In the genomic region with DNA sequence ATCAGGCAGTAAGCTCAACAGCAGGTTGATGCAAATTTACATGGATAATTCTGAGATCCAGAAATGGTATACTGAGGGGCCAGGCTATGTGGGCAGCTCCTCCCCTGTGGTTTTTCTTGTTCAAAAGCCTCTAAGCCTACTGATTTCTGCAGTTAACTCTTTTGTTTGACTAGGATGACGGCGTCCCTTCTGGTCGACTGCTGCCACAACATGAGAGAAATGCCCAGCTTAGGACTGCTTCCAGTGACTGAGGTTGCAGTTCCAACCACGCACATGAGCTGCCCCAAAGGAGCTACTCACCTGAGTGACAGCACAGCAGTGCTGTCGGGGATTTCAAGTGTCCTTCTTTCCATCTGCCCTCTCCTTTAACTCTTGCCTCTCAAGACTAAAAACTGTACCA, we compare ENCODE assay signal across 14 cellular contexts.
DNase-seq lines count a peak whose midpoint lies in the region; ATAC-seq and TF ChIP-seq lines count a peak whose summit lies in the region.
"Had no signal": no experiment of that assay in that cellular context is flagged by ENCODE, and none has a peak within 500 bp of the region (broad histone marks: within the 10 kb centered on the region; RNA-seq: fewer than 3 reads in every experiment).

No MANE protein-coding gene starts in this region.

- no peaks in the 10 kb centered on the region for H3K27me3 Mint-ChIP-seq in GM23338 (ENCODE audit: insufficient read depth, low read depth, poor library complexity)
- H3K27me3 Mint-ChIP-seq: memory B cell, T-cell had no signal

- WGBS in upper lobe of left lung, 2 donors: 32 to 51% methylated on average over 5 of the region's 5 CpGs

- no peaks in the 10 kb centered on the region for H3K9me2 ChIP-seq in GM23338 (ENCODE audit: insufficient read depth)

- H3K79me2 ChIP-seq in GM23338 (replicated peaks; ENCODE audit: insufficient read depth): no peaks in the 10 kb centered on the region

- H3K36me3 ChIP-seq in GM23338 (ENCODE audit: insufficient read depth) (no peaks in the 10 kb centered on the region), upper lobe of left lung (no peaks in the 10 kb centered on the region)

- H3K36me3 Mint-ChIP-seq in GM23338 (ENCODE audit: low read depth): no peaks in the 10 kb centered on the region
- H3K36me3 Mint-ChIP-seq: memory B cell, T-cell had no signal

- peak; percentile 32 for TF ChIP-seq CTCF in 22Rv1 (IDR thresholded peaks at IDR 0.05)
- TF ChIP-seq CTCF in GM23338 (conservative IDR thresholded peaks at IDR 0.05; ENCODE audit: low read depth in 2 of 2): peak; percentile 40 to 56
- no peak for TF ChIP-seq CTCF in upper lobe of left lung (IDR thresholded peaks at IDR 0.05)

- H3K27ac ChIP-seq in 22Rv1: no peak overlapping the region
- no peak overlapping the region for H3K27ac ChIP-seq in GM23338 (ENCODE audit: low read depth)
- H3K27ac ChIP-seq in upper lobe of left lung: no peak overlapping the region

- no peak overlapping the region for H2AFZ ChIP-seq in GM23338

- no peaks in the 10 kb centered on the region for H4K20me1 ChIP-seq in GM23338 (replicated peaks; ENCODE audit: insufficient read depth)

- H3K4me3 Mint-ChIP-seq in GM23338: no peak overlapping the region
- H3K4me3 Mint-ChIP-seq: activated naive CD4-positive, alpha-beta T cell treated with anti-CD3 and anti-CD28 coated beads for 36 hours; memory B cell; T-cell had no signal

- TF ChIP-seq EP300 in upper lobe of left lung (IDR thresholded peaks at IDR 0.05): no peak

- no peaks in the 10 kb centered on the region for H3K9me3 ChIP-seq in upper lobe of left lung

- H3F3A ChIP-seq in GM23338 (replicated peaks; ENCODE audit: low read depth): no peaks in the 10 kb centered on the region

- no peak overlapping the region for H3K4me2 ChIP-seq in GM23338

- H3K4me1 ChIP-seq in GM23338 (ENCODE audit: insufficient read depth) (no peaks in the 10 kb centered on the region), upper lobe of left lung (no peaks in the 10 kb centered on the region)

- H3K27me3 ChIP-seq in GM23338 (ENCODE audit: insufficient read depth): no peaks in the 10 kb centered on the region
- H3K27me3 ChIP-seq in upper lobe of left lung: no peaks in the 10 kb centered on the region

- H3K27ac Mint-ChIP-seq in GM23338: no peak overlapping the region
- H3K27ac Mint-ChIP-seq: activated naive CD4-positive, alpha-beta T cell treated with anti-CD3 and anti-CD28 coated beads for 36 hours; memory B cell; T-cell had no signal

- H3K9me3 Mint-ChIP-seq in GM23338: no peaks in the 10 kb centered on the region

- DNase-seq in GM23338 (ENCODE audit: low spot score): peak; percentile 75
- DNase-seq in RKO (ENCODE audit: low spot score): peak; percentile 44
- peak; percentile 49 for DNase-seq in iPS DF 4.7 (ENCODE audit: extremely low read depth, low spot score)
- no peak for DNase-seq in upper lobe of left lung
- DNase-seq in GDM1 (lab: John Stamatoyannopoulos, UW): no peak
- no peak for DNase-seq in stimulated activated naive CD4-positive, alpha-beta T cell treated with Interleukin-2 at 50 U/mL for 16 hours (lab: John Stamatoyannopoulos, UW)
- no peak for DNase-seq in T-helper 9 cell
- DNase-seq: activated CD4-positive, alpha-beta T cell treated with anti-CD3 and anti-CD28 coated beads, Interleukin-2, amount 50 U/mL, for 48 hours; activated naive CD4-positive, alpha-beta T cell treated with anti-CD3 and anti-CD28 coated beads for 36 hours; Karpas-422; NCI-H446 treated with DMSO at 0.1 percent for 48 hours; T-cell had no signal

- TF ChIP-seq POLR2A in upper lobe of left lung (IDR thresholded peaks at IDR 0.05): no peak

- H3K4me3 ChIP-seq in GM23338 (no peak overlapping the region), upper lobe of left lung (no peak overlapping the region)

- peaks cover 10% of the 10 kb centered on the region for H3K4me1 Mint-ChIP-seq in GM23338
- H3K4me1 Mint-ChIP-seq: memory B cell, T-cell had no signal

- peak; percentile 100 for ATAC-seq in GM23338
- ATAC-seq in upper lobe of left lung (ENCODE audit: low FRiP score in 2 of 2): no peak
- ATAC-seq: T-cell had no signal

TF ChIP-seq in GM23338, 12 proteins besides CTCF, POLR2A, EP300 and RAD21:
- TF ChIP-seq, protein P1, sequence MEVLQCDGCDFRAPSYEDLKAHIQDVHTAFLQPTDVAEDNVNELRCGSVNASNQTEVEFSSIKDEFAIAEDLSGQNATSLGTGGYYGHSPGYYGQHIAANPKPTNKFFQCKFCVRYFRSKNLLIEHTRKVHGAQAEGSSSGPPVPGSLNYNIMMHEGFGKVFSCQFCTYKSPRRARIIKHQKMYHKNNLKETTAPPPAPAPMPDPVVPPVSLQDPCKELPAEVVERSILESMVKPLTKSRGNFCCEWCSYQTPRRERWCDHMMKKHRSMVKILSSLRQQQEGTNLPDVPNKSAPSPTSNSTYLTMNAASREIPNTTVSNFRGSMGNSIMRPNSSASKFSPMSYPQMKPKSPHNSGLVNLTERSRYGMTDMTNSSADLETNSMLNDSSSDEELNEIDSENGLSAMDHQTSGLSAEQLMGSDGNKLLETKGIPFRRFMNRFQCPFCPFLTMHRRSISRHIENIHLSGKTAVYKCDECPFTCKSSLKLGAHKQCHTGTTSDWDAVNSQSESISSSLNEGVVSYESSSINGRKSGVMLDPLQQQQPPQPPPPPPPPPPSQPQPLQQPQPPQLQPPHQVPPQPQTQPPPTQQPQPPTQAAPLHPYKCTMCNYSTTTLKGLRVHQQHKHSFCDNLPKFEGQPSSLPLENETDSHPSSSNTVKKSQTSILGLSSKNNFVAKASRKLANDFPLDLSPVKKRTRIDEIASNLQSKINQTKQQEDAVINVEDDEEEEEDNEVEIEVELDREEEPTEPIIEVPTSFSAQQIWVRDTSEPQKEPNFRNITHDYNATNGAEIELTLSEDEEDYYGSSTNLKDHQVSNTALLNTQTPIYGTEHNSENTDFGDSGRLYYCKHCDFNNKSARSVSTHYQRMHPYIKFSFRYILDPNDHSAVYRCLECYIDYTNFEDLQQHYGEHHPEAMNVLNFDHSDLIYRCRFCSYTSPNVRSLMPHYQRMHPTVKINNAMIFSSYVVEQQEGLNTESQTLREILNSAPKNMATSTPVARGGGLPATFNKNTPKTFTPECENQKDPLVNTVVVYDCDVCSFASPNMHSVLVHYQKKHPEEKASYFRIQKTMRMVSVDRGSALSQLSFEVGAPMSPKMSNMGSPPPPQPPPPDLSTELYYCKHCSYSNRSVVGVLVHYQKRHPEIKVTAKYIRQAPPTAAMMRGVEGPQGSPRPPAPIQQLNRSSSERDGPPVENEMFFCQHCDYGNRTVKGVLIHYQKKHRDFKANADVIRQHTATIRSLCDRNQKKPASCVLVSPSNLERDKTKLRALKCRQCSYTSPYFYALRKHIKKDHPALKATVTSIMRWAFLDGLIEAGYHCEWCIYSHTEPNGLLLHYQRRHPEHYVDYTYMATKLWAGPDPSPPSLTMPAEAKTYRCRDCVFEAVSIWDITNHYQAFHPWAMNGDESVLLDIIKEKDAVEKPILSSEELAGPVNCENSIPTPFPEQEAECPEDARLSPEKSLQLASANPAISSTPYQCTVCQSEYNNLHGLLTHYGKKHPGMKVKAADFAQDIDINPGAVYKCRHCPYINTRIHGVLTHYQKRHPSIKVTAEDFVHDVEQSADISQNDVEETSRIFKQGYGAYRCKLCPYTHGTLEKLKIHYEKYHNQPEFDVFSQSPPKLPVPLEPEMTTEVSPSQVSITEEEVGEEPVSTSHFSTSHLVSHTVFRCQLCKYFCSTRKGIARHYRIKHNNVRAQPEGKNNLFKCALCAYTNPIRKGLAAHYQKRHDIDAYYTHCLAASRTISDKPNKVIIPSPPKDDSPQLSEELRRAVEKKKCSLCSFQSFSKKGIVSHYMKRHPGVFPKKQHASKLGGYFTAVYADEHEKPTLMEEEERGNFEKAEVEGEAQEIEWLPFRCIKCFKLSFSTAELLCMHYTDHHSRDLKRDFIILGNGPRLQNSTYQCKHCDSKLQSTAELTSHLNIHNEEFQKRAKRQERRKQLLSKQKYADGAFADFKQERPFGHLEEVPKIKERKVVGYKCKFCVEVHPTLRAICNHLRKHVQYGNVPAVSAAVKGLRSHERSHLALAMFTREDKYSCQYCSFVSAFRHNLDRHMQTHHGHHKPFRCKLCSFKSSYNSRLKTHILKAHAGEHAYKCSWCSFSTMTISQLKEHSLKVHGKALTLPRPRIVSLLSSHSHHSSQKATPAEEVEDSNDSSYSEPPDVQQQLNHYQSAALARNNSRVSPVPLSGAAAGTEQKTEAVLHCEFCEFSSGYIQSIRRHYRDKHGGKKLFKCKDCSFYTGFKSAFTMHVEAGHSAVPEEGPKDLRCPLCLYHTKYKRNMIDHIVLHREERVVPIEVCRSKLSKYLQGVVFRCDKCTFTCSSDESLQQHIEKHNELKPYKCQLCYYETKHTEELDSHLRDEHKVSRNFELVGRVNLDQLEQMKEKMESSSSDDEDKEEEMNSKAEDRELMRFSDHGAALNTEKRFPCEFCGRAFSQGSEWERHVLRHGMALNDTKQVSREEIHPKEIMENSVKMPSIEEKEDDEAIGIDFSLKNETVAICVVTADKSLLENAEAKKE (CRISPR knock-in tag; IDR thresholded peaks at IDR 0.05): peak; percentile 49; the same call in 1 of the 2 replicates
- TF ChIP-seq NANOG (IDR thresholded peaks at IDR 0.05; ENCODE audit: borderline replicate concordance): no peak
- TF ChIP-seq, protein P2, sequence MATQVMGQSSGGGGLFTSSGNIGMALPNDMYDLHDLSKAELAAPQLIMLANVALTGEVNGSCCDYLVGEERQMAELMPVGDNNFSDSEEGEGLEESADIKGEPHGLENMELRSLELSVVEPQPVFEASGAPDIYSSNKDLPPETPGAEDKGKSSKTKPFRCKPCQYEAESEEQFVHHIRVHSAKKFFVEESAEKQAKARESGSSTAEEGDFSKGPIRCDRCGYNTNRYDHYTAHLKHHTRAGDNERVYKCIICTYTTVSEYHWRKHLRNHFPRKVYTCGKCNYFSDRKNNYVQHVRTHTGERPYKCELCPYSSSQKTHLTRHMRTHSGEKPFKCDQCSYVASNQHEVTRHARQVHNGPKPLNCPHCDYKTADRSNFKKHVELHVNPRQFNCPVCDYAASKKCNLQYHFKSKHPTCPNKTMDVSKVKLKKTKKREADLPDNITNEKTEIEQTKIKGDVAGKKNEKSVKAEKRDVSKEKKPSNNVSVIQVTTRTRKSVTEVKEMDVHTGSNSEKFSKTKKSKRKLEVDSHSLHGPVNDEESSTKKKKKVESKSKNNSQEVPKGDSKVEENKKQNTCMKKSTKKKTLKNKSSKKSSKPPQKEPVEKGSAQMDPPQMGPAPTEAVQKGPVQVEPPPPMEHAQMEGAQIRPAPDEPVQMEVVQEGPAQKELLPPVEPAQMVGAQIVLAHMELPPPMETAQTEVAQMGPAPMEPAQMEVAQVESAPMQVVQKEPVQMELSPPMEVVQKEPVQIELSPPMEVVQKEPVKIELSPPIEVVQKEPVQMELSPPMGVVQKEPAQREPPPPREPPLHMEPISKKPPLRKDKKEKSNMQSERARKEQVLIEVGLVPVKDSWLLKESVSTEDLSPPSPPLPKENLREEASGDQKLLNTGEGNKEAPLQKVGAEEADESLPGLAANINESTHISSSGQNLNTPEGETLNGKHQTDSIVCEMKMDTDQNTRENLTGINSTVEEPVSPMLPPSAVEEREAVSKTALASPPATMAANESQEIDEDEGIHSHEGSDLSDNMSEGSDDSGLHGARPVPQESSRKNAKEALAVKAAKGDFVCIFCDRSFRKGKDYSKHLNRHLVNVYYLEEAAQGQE (IDR thresholded peaks at IDR 0.05; ENCODE audit: unreplicated experiment): no peak

Comparison
In these comparisons a context has a peak if more than half of its experiments do, and no peak if none do; other contexts are left out.
1. CTCF ChIP-seq: peak in 22Rv1 (single experiment) and GM23338 (2 of 2); none in upper lobe of left lung (0 of 6).
2. DNase-seq: peak in GM23338 (single experiment), RKO (single experiment) and iPS DF 4.7 (single experiment); none in upper lobe of left lung (0 of 2), GDM1 (single experiment), stimulated activated naive CD4-positive, alpha-beta T cell treated with Interleukin-2 at 50 U/mL for 16 hours (single experiment) and T-helper 9 cell (single experiment).